8 cellular contexts compared by ENCODE assay signal in genomic region chr18:69636529-69637301, GRCh38.
DNase-seq lines count a peak whose midpoint lies in the region; ATAC-seq and TF ChIP-seq lines count a peak whose summit lies in the region.

No MANE protein-coding gene starts in this region.

- H3K4me1 Mint-ChIP-seq in T-helper 17 cell = peaks cover 3% of the 10 kb centered on the region
- no peaks in the 10 kb centered on the region for H3K4me1 Mint-ChIP-seq in HFFc6 (ENCODE audit: low read depth)

- no peak for TF ChIP-seq POLR2A in transverse colon (IDR thresholded peaks at IDR 0.05)

- H3K4me3 ChIP-seq in liver (ENCODE audit: low read depth in 1 of 3, low read length in 3 of 3) (no peak overlapping the region), transverse colon (no peak overlapping the region)

- peaks cover 8% of the 10 kb centered on the region for H3K27me3 Mint-ChIP-seq in T-helper 17 cell
- H3K27me3 Mint-ChIP-seq in HFFc6 (ENCODE audit: insufficient read depth) = no peaks in the 10 kb centered on the region

- no peak for TF ChIP-seq EP300 in transverse colon (IDR thresholded peaks at IDR 0.05; ENCODE audit: low read depth)

- H3K4me1 ChIP-seq in liver (ENCODE audit: control insufficient read depth in 4 of 4, insufficient read depth in 4 of 4, low read length in 3 of 4) = no peaks in the 10 kb centered on the region
- H3K4me1 ChIP-seq in transverse colon = no peaks in the 10 kb centered on the region

- H3K9me3 ChIP-seq in T-helper 17 cell (ENCODE audit: control insufficient read depth, low read length, poor library complexity, severe bottlenecking) (no peaks in the 10 kb centered on the region), liver (ENCODE audit: control insufficient read depth in 4 of 4, low read length in 3 of 4) (no peaks in the 10 kb centered on the region), transverse colon (no peaks in the 10 kb centered on the region)

- TF ChIP-seq RAD21 in liver (IDR thresholded peaks at IDR 0.05) = peak; percentile 16 to 27

- TF ChIP-seq CTCF in GM13977 (IDR thresholded peaks at IDR 0.05; ENCODE audit: extremely low read depth, insufficient read depth, missing control alignments) (peak; percentile 40), liver (IDR thresholded peaks at IDR 0.05; ENCODE audit: low read depth, low read length, missing input control) (no peak), transverse colon (IDR thresholded peaks at IDR 0.05) (no peak), HFFc6 (IDR thresholded peaks at IDR 0.05) (no peak)

- H3K27me3 ChIP-seq in liver (ENCODE audit: control insufficient read depth in 4 of 4, insufficient read depth in 4 of 4, low read length in 3 of 4) (no peaks in the 10 kb centered on the region), transverse colon (no peaks in the 10 kb centered on the region)

- no peak overlapping the region for H3K27ac ChIP-seq in liver (ENCODE audit: low read depth in 1 of 2, low read length in 2 of 2)
- H3K27ac ChIP-seq in transverse colon = no peak overlapping the region

- H3K36me3 ChIP-seq in liver (ENCODE audit: control insufficient read depth in 4 of 4, insufficient read depth in 3 of 4, low read depth in 1 of 4, low read length in 3 of 4) (no peaks in the 10 kb centered on the region), transverse colon (no peaks in the 10 kb centered on the region)

- 86% methylated on average over 6 of the region's 6 CpGs for WGBS in liver
- 78 to 83% methylated on average over 6 of the region's 6 CpGs for WGBS in transverse colon (ENCODE audit: low coverage in 1 of 2), 2 donors

- in situ Hi-C loops in GM13977 (cut with MboI; ENCODE audit: low pct_unique_long_range_greater_than_20kb, low sequenced_read_pairs, unreplicated experiment) = no loop called here
- in situ Hi-C loops in transverse colon (cut with MboI; ENCODE audit: low pct_ligation_motif_present in 1 of 4, low pct_unique_long_range_greater_than_20kb in 1 of 4, low sequenced_read_pairs in 3 of 4) = no loop called here

- intact Hi-C loops in transverse colon (cut with DNase I; ENCODE audit: low total_unique reads) = no loop called here

- H3K27ac Mint-ChIP-seq in T-helper 17 cell (no peak overlapping the region), HFFc6 (no peak overlapping the region)

- H3K4me3 Mint-ChIP-seq in T-helper 17 cell (no peak overlapping the region), HFFc6 (no peak overlapping the region)

- H3K9me3 Mint-ChIP-seq in HFFc6 = peaks cover 4% of the 10 kb centered on the region; the same call in 1 of the 2 replicates

- no peak overlapping the region for H3K9ac ChIP-seq in liver (ENCODE audit: low read depth in 1 of 2, low read length in 2 of 2)

- ATAC-seq in GM21825 (IDR thresholded peaks at IDR 0.05; ENCODE audit: unreplicated experiment) (peak; percentile 70), T-helper 17 cell (peak; percentile 60)

- H3K36me3 Mint-ChIP-seq in T-helper 17 cell (ENCODE audit: low read depth) = no peaks in the 10 kb centered on the region
- H3K36me3 Mint-ChIP-seq in HFFc6 (ENCODE audit: low read depth) = no peaks in the 10 kb centered on the region

- DNase-seq in GM13977 (ENCODE audit: low spot score) (no peak), T-helper 17 cell (no peak), transverse colon (no peak), GM19240 (ENCODE audit: insufficient read length, low spot score) (no peak), HFFc6 (no peak), DMS153 (lab: John Stamatoyannopoulos, UW) (no peak)

TF ChIP-seq in liver, 16 proteins besides CTCF, POLR2A, EP300 and RAD21:
- TF ChIP-seq SP1 (IDR thresholded peaks at IDR 0.05) = no peak
- TF ChIP-seq ATF3 (IDR thresholded peaks at IDR 0.05) = no peak
- TF ChIP-seq REST (IDR thresholded peaks at IDR 0.05) = no peak
